ENCODE assay signal across 18 cellular contexts in the genomic region with DNA sequence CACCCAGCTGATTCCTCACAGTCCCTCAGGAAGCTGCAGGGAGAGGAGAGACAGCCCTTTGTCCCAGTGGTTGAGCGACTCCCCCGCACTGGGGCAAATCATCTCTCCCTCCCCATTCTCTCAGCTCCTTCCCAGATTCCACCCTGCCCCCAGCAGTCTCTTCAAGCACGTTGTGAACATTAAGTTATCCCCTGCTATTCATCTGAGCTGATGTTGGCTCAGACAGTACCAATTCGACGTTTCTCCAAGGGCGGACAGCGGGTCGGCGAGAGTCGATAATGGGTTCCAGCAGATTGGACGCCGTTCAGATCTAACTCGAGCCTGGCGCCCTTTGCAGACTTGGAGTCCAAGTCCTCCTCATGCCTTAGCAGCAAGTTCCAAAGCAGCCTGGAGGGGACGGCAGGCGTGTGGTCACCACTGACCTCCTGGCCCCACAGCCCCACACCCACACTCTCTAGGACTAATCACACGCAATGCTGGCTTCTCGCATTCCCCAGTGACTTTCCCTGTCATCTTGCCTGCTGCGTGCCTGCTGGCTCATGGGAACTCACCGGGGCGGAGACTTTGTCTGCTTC.
DNase-seq lines count a peak whose midpoint lies in the region; ATAC-seq and TF ChIP-seq lines count a peak whose summit lies in the region.
"Had no signal": no experiment of that assay in that cellular context is flagged by ENCODE, and none has a peak within 500 bp of the region (broad histone marks: within the 10 kb centered on the region; RNA-seq: fewer than 3 reads in every experiment).

No MANE protein-coding gene starts in this region.

- no peaks in the 10 kb centered on the region for H3K27me3 Mint-ChIP-seq in T-helper 17 cell
- H3K27me3 Mint-ChIP-seq: activated CD8-positive, alpha-beta memory T cell treated with anti-CD3 and anti-CD28 coated beads, Interleukin-2, amount 10 ng/mL, durations not matched to agents 7 days and 5 days; activated naive CD8-positive, alpha-beta T cell; dendritic cell treated with granulocyte-macrophage colony-stimulating factor and Interleukin-4, amounts not matched to agents 40 ng/mL and 50 ng/mL, for 4 days had no signal

- H3K27ac Mint-ChIP-seq in T-helper 17 cell = peak overlapping the region; percentile 84
- H3K27ac Mint-ChIP-seq: activated CD8-positive, alpha-beta memory T cell treated with anti-CD3 and anti-CD28 coated beads, Interleukin-2, amount 10 ng/mL, durations not matched to agents 7 days and 5 days; dendritic cell treated with granulocyte-macrophage colony-stimulating factor and Interleukin-4, amounts not matched to agents 40 ng/mL and 50 ng/mL, for 4 days had no signal

- peak overlapping the region; percentile 49 for H3K4me2 ChIP-seq in osteoblast (ENCODE audit: insufficient read depth, low read length)

- peak overlapping the region; percentile 29 for H3K27ac ChIP-seq in osteoblast (ENCODE audit: low read depth, low read length)
- H3K27ac ChIP-seq: HL-60, SK-N-MC had no signal

- H3K27me3 ChIP-seq in osteoblast (ENCODE audit: insufficient read depth, low read length) = no peaks in the 10 kb centered on the region

- no peaks in the 10 kb centered on the region for H3K36me3 ChIP-seq in osteoblast (ENCODE audit: insufficient read depth, low read length)

- DNase-seq in AG08396 (ENCODE audit: low spot score) (peak; percentile 79), T-helper 17 cell (no peak), foreskin fibroblast (peak; percentile 80 to 88), osteoblast (ENCODE audit: insufficient read length, low spot score, missing footprints) (no peak), T-helper 1 cell (no peak), NCI-H2227 treated with DMSO at 0.1 percent for 48 hours (lab: John Stamatoyannopoulos, UW) (no peak), H4 (ENCODE audit: low spot score) (no peak)
- DNase-seq: activated CD8-positive, alpha-beta memory T cell treated with anti-CD3 and anti-CD28 coated beads, Interleukin-2, amount 10 ng/mL, durations not matched to agents 7 days and 5 days; DMS53; kidney glomerular epithelial cell; NCI-H2171 treated with DMSO at 0.1 percent for 48 hours; trophoblast cell had no signal

- H3K79me2 ChIP-seq in osteoblast (ENCODE audit: insufficient read depth, low read length) = peaks cover 5% of the 10 kb centered on the region

- H3K4me3 ChIP-seq in foreskin fibroblast (ENCODE audit: low read depth in 1 of 2, low read length in 2 of 2) = no peak overlapping the region
- H3K4me3 ChIP-seq in osteoblast (ENCODE audit: insufficient read depth, low read length) = no peak overlapping the region
- H3K4me3 ChIP-seq: SK-N-MC had no signal

- ATAC-seq in T-helper 17 cell = no peak
- ATAC-seq in GM18868 (IDR thresholded peaks at IDR 0.05; ENCODE audit: unreplicated experiment) = no peak
- ATAC-seq: activated CD8-positive, alpha-beta memory T cell treated with anti-CD3 and anti-CD28 coated beads, Interleukin-2, amount 10 ng/mL, durations not matched to agents 7 days and 5 days had no signal

- no peak for TF ChIP-seq CTCF in foreskin fibroblast (IDR thresholded peaks at IDR 0.05; ENCODE audit: low read depth, low read length)
- TF ChIP-seq CTCF in osteoblast (IDR thresholded peaks at IDR 0.05; ENCODE audit: extremely low read depth, low read depth, low read length) = no peak

- peaks cover 31% of the 10 kb centered on the region for H3K4me1 ChIP-seq in osteoblast (ENCODE audit: insufficient read depth, low read length)

- no peak overlapping the region for H2AFZ ChIP-seq in osteoblast (ENCODE audit: low read length)

- H3K4me3 Mint-ChIP-seq in T-helper 17 cell = no peak overlapping the region
- H3K4me3 Mint-ChIP-seq: activated CD8-positive, alpha-beta memory T cell treated with anti-CD3 and anti-CD28 coated beads, Interleukin-2, amount 10 ng/mL, durations not matched to agents 7 days and 5 days; activated naive CD8-positive, alpha-beta T cell; dendritic cell treated with granulocyte-macrophage colony-stimulating factor and Interleukin-4, amounts not matched to agents 40 ng/mL and 50 ng/mL, for 4 days; nephron had no signal

- peaks cover 39% of the 10 kb centered on the region for H3K4me1 Mint-ChIP-seq in T-helper 17 cell

- H4K20me1 ChIP-seq in osteoblast (ENCODE audit: insufficient read depth, low read length) = no peaks in the 10 kb centered on the region

- no peaks in the 10 kb centered on the region for H3K36me3 Mint-ChIP-seq in T-helper 17 cell (ENCODE audit: low read depth)

- H3K9me3 ChIP-seq in T-helper 17 cell (ENCODE audit: control insufficient read depth, low read length, poor library complexity, severe bottlenecking) = no peaks in the 10 kb centered on the region
- H3K9me3 ChIP-seq in osteoblast (ENCODE audit: low read depth, low read length) = no peaks in the 10 kb centered on the region

Comparison
In these comparisons a context has a peak if more than half of its experiments do, and no peak if none do; other contexts are left out.
1. DNase-seq: peak in AG08396 (single experiment) and foreskin fibroblast (2 of 2); none in T-helper 17 cell (0 of 3), osteoblast (single experiment), T-helper 1 cell (0 of 5), NCI-H2227 treated with DMSO at 0.1 percent for 48 hours (single experiment) and H4 (single experiment).